25 cellular contexts compared by ENCODE assay signal in genomic region chr20:17587148-17587547, GRCh38.
"Had no signal": no experiment of that assay in that cellular context is flagged by ENCODE, and none has a peak within 500 bp of the region (broad histone marks: within the 10 kb centered on the region; RNA-seq: fewer than 3 reads in every experiment).

No MANE protein-coding gene starts in this region.

- H3K27ac ChIP-seq: colonic mucosa, dorsolateral prefrontal cortex, lower lobe of right lung, neural progenitor cell had no signal

- H3K4me1 ChIP-seq: colonic mucosa, neural progenitor cell had no signal

- H3K4me2 ChIP-seq: neural progenitor cell had no signal

- H3K27me3 ChIP-seq: colonic mucosa, dorsolateral prefrontal cortex, heart left ventricle, neural progenitor cell had no signal

- H2AFZ ChIP-seq: neural progenitor cell had no signal

- FAIRE-seq: bronchial epithelial cell, kidney had no signal

- H3K4me3 ChIP-seq: colonic mucosa, dorsolateral prefrontal cortex, heart left ventricle, lower lobe of right lung, neural progenitor cell had no signal

- H3K9me3 ChIP-seq: colonic mucosa, heart left ventricle, lower lobe of right lung had no signal

- DNase-seq: activated CD4-positive, alpha-beta T cell treated with anti-CD3 and anti-CD28 coated beads for 36 hours; activated CD4-positive, alpha-beta T cell treated with anti-CD3 and anti-CD28 coated beads, Interleukin-2, amount 50 U/mL, for 48 hours; activated CD4-positive, CD25-positive, alpha-beta regulatory T cell; activated CD8-positive, alpha-beta memory T cell treated with anti-CD3 and anti-CD28 coated beads for 24 hours; activated gamma-delta T cell; activated naive CD4-positive, alpha-beta T cell treated with anti-CD3 and anti-CD28 coated beads, Interleukin-2, amount 50 U/mL, for 16 hours; amniotic stem cell; colonic mucosa; dorsolateral prefrontal cortex; effector memory CD4-positive, alpha-beta T cell; erythroblast; heart left ventricle; hypothalamus; immature natural killer cell; kidney; lower lobe of right lung; mesenchymal stem cell; natural killer cell; occipital lobe; right cardiac atrium; stimulated activated CD4-positive, alpha-beta T cell treated with anti-CD3 and anti-CD28 coated beads, Interleukin-2, amount 100 ng/mL, for 48 hours; stimulated activated naive CD4-positive, alpha-beta T cell treated with Interleukin-2 at 50 U/mL for 16 hours; T-helper 2 cell had no signal

- H3K36me3 ChIP-seq: colonic mucosa, neural progenitor cell had no signal

- ATAC-seq: activated CD4-positive, alpha-beta T cell treated with anti-CD3 and anti-CD28 coated beads for 36 hours; lower lobe of right lung; natural killer cell had no signal

- H3K9ac ChIP-seq: neural progenitor cell had no signal
